Comparison of ENCODE assay signal across 21 cellular contexts in the genomic region with DNA sequence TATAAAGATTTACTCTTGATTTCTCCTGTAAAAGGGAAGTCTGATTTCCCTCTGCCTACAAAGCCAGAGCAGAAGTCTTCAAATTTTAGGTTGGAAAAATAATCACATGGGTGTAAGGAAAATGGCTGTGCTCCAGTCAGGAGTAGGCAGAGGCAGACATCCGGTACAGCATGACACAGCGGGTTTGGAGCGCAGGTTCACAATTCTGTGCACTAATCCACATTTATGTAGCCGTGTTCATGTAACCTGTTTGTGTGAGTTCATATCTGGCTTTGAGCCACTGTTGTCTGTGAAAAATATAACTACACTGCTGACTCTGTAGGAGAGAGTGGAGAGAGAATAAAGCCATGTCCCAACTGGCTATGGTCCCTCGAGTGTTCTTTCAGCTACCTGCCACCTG.
DNase-seq lines count a peak whose midpoint lies in the region; ATAC-seq and TF ChIP-seq lines count a peak whose summit lies in the region.
"Had no signal": no experiment of that assay in that cellular context is flagged by ENCODE, and none has a peak within 500 bp of the region (broad histone marks: within the 10 kb centered on the region; RNA-seq: fewer than 3 reads in every experiment).

No MANE protein-coding gene starts in this region.

- no peaks in the 10 kb centered on the region for H3K4me1 ChIP-seq in endodermal cell (ENCODE audit: control insufficient read depth, insufficient read depth, low read length)
- H3K4me1 ChIP-seq: body of pancreas, colonic mucosa had no signal

- H3K27me3 ChIP-seq in endodermal cell (ENCODE audit: control insufficient read depth, insufficient read depth, low read length, poor library complexity, severe bottlenecking): no peaks in the 10 kb centered on the region
- H3K27me3 ChIP-seq: body of pancreas, colonic mucosa, MG63 had no signal

- no peaks in the 10 kb centered on the region for H3K27me3 Mint-ChIP-seq in endodermal cell (ENCODE audit: insufficient read depth)
- H3K27me3 Mint-ChIP-seq: activated naive CD8-positive, alpha-beta T cell treated with anti-CD3 and anti-CD28 coated beads, Interleukin-2, amount 10 ng/mL, durations not matched to agents 7 days and 5 days; naive thymus-derived CD8-positive, alpha-beta T cell; stimulated activated naive CD8-positive, alpha-beta T cell treated with anti-CD3 and anti-CD28 coated beads, Interleukin-15, amount 100 ng/mL, for 72 hours had no signal

- no peak overlapping the region for H3K4me3 Mint-ChIP-seq in endodermal cell
- H3K4me3 Mint-ChIP-seq: activated naive CD8-positive, alpha-beta T cell treated with anti-CD3 and anti-CD28 coated beads, Interleukin-2, amount 10 ng/mL, durations not matched to agents 7 days and 5 days; activated T-cell treated with anti-CD3 and anti-CD28 coated beads, Interleukin-2, amount 50 U/mL, for 72 hours; H9; naive thymus-derived CD8-positive, alpha-beta T cell had no signal

- no peak overlapping the region for H3K9ac ChIP-seq in endodermal cell (ENCODE audit: extremely low read depth, low read length, poor library complexity, severe bottlenecking)

- no peak for TF ChIP-seq CTCF in endodermal cell (conservative IDR thresholded peaks at IDR 0.05)

- no peak overlapping the region for H3K27ac Mint-ChIP-seq in endodermal cell
- H3K27ac Mint-ChIP-seq: activated naive CD8-positive, alpha-beta T cell treated with anti-CD3 and anti-CD28 coated beads, Interleukin-2, amount 10 ng/mL, durations not matched to agents 7 days and 5 days; activated T-cell treated with anti-CD3 and anti-CD28 coated beads, Interleukin-2, amount 50 U/mL, for 72 hours; H9; naive thymus-derived CD8-positive, alpha-beta T cell; stimulated activated naive CD8-positive, alpha-beta T cell treated with anti-CD3 and anti-CD28 coated beads, Interleukin-15, amount 100 ng/mL, for 72 hours had no signal

- H3K36me3 Mint-ChIP-seq in endodermal cell (ENCODE audit: low read depth): peaks cover 3% of the 10 kb centered on the region

- no peak for ATAC-seq in GM19397 (IDR thresholded peaks at IDR 0.05; ENCODE audit: unreplicated experiment)
- ATAC-seq: activated T-cell treated with anti-CD3 and anti-CD28 coated beads, Interleukin-2, amount 50 U/mL, for 72 hours; body of pancreas; naive thymus-derived CD8-positive, alpha-beta T cell; stimulated activated naive CD8-positive, alpha-beta T cell treated with anti-CD3 and anti-CD28 coated beads, Interleukin-15, amount 100 ng/mL, for 72 hours had no signal

- peaks cover 14% of the 10 kb centered on the region for H3K9me3 ChIP-seq in endodermal cell (ENCODE audit: control insufficient read depth, low read length)
- H3K9me3 ChIP-seq: body of pancreas, colonic mucosa, MG63 had no signal

- no peak overlapping the region for H3K27ac ChIP-seq in endodermal cell (ENCODE audit: low read depth, low read length)
- H3K27ac ChIP-seq: body of pancreas, colonic mucosa had no signal

- peak overlapping the region; percentile 15 for H3K4me3 ChIP-seq in endodermal cell (ENCODE audit: low read length)
- H3K4me3 ChIP-seq: body of pancreas, colonic mucosa, MG63 had no signal

- H3K9me3 Mint-ChIP-seq in endodermal cell: peaks cover 14% of the 10 kb centered on the region

- DNase-seq in stimulated activated CD4-positive, alpha-beta T cell treated with anti-CD3 and anti-CD28 coated beads, Interleukin-15, amount 100 ng/mL, for 24 hours: peak; percentile 18
- no peak for DNase-seq in stimulated activated CD4-positive, alpha-beta T cell treated with anti-CD3 and anti-CD28 coated beads, Interleukin-12 subunit alpha, Interleukin-12 subunit beta, amount 100 ng/mL, for 4 hours
- DNase-seq in NAMALWA (ENCODE audit: low spot score) (peak; percentile 10), endodermal cell (peak; percentile 45), foreskin melanocyte (no peak), NCI-H526 treated with DMSO at 0.1 percent for 48 hours (lab: John Stamatoyannopoulos, UW) (no peak)
- DNase-seq: activated CD4-positive, alpha-beta T cell treated with anti-CD3 and anti-CD28 coated beads, Interleukin-2, amount 50 U/mL, for 4 hours; activated naive CD8-positive, alpha-beta T cell treated with anti-CD3 and anti-CD28 coated beads, Interleukin-2, amount 10 ng/mL, durations not matched to agents 7 days and 5 days; body of pancreas; colonic mucosa; GDM1; H9; hippocampal formation; MG63; NCI-H187; SW 1271; trophoblast cell had no signal

- WGBS in endodermal cell (ENCODE audit: insufficient coverage in 1 of 2, insufficient read length in 1 of 2), 2 experiments: 95 to 100% methylated on average over 4 to 5 of the region's 5 CpGs

- peaks cover 3% of the 10 kb centered on the region for H3K4me1 Mint-ChIP-seq in endodermal cell

- H3K36me3 ChIP-seq in endodermal cell (ENCODE audit: control insufficient read depth, insufficient read depth, low read length): no peaks in the 10 kb centered on the region
- H3K36me3 ChIP-seq: colonic mucosa, MG63 had no signal

Comparison
In these comparisons a context has a peak if more than half of its experiments do, and no peak if none do; other contexts are left out.
1. DNase-seq: peak in stimulated activated CD4-positive, alpha-beta T cell treated with anti-CD3 and anti-CD28 coated beads, Interleukin-15, amount 100 ng/mL, for 24 hours (single experiment), NAMALWA (single experiment) and endodermal cell (single experiment); none in stimulated activated CD4-positive, alpha-beta T cell treated with anti-CD3 and anti-CD28 coated beads, Interleukin-12 subunit alpha, Interleukin-12 subunit beta, amount 100 ng/mL, for 4 hours (single experiment), foreskin melanocyte (single experiment) and NCI-H526 treated with DMSO at 0.1 percent for 48 hours (single experiment).